Comparison of ENCODE assay signal across 16 cellular contexts in the genomic region with DNA sequence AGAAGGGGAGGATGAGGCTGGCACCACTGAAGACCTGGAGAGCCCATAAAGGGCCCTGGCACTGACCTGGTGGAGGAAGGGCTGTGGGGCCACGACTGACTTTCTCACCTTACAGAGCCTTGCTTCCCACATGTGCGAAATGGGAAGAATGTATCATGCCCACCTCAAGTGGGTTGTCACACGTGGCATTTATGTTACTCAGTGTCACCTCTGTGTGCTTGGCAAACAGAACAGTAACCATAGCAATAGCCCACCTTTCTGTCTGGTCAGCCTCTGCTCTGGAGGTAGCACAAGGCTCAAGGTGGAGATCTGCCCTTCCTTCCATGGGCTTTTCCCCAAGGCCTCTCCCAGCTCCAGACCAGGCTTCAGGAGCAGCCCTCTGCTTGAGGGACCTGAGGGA. TPM values are rescaled to one million over a fixed set of nuclear protein-coding genes. Genes with fewer than 3 reads are reported as not detected.
DNase-seq lines count a peak whose midpoint lies in the region; ATAC-seq and TF ChIP-seq lines count a peak whose summit lies in the region.
"Had no signal": no experiment of that assay in that cellular context is flagged by ENCODE, and none has a peak within 500 bp of the region (broad histone marks: within the 10 kb centered on the region; RNA-seq: fewer than 3 reads in every experiment).

No MANE protein-coding gene starts in this region.

- CTCF ChIA-PET in activated CD8-positive, alpha-beta T cell treated with anti-CD3 and anti-CD28 coated beads for 36 hours (lab: Charles Lee), result interaction anchor here (38.2 kb wide), 1 partner anchor 89 kb away, joined by 1049 read pairs; no protein-coding TSS in a partner anchor

- peaks cover 37 to 61% (median 44%) of the 10 kb centered on the region in 3 donors for H3K4me1 Mint-ChIP-seq in IgD-negative memory B cell
- H3K4me1 Mint-ChIP-seq in activated CD8-positive, alpha-beta T cell treated with anti-CD3 and anti-CD28 coated beads for 36 hours (ENCODE audit: low read depth), result peaks cover 96% of the 10 kb centered on the region

- TF ChIP-seq POLR2A in thyroid gland (IDR thresholded peaks at IDR 0.05), result no peak

- intact Hi-C loops in activated CD8-positive, alpha-beta T cell treated with anti-CD3 and anti-CD28 coated beads for 36 hours (cut with micrococcal nuclease), result loop anchor here (2.0 kb wide), 1 partner anchor 14 kb away; no protein-coding TSS in a partner anchor
- intact Hi-C loops in thyroid gland (cut with DNase I), result no loop called here

- peak overlapping the region; percentile 43 for H3K4me3 ChIP-seq in effector memory CD4-positive, alpha-beta T cell (ENCODE audit: insufficient read depth, low read depth, low read length, poor library complexity, severe bottlenecking)
- H3K4me3 ChIP-seq in thyroid gland (replicated peaks in 1 of 3), result no peak overlapping the region
- H3K4me3 ChIP-seq: BLaER1, pancreas, smooth muscle cell had no signal

- H3K27me3 ChIP-seq in effector memory CD4-positive, alpha-beta T cell (replicated peaks; ENCODE audit: control insufficient read depth, insufficient read depth, low read length, poor library complexity, severe bottlenecking), result no peaks in the 10 kb centered on the region
- no peaks in the 10 kb centered on the region for H3K27me3 ChIP-seq in thyroid gland
- H3K27me3 ChIP-seq: BLaER1, brain microvascular endothelial cell, pancreas had no signal

- peak overlapping the region; percentile 31 to 82 (median 48) for H3K4me3 Mint-ChIP-seq in IgD-negative memory B cell
- no peak overlapping the region for H3K4me3 Mint-ChIP-seq in activated CD8-positive, alpha-beta T cell treated with anti-CD3 and anti-CD28 coated beads for 36 hours

- peak; percentile 83 for DNase-seq in activated CD8-positive, alpha-beta T cell treated with anti-CD3 and anti-CD28 coated beads for 36 hours
- no peak for DNase-seq in effector memory CD4-positive, alpha-beta T cell
- DNase-seq in stimulated activated CD4-positive, alpha-beta T cell treated with anti-CD3 and anti-CD28 coated beads, Interleukin-4, amount 100 ng/mL, for 1 hour, result peak; percentile 17
- no peak for DNase-seq in NCI-H2196 (lab: John Stamatoyannopoulos, UW; ENCODE audit: unreplicated experiment)
- no peak for DNase-seq in thyroid gland
- DNase-seq in NCI-H82 treated with DMSO at 0.1 percent for 48 hours (lab: John Stamatoyannopoulos, UW; ENCODE audit: unreplicated experiment), result no peak
- DNase-seq: brain microvascular endothelial cell; effector CD8-positive, alpha-beta T cell; mesendoderm; MM.1S; SHP77 treated with DMSO at 0.1 percent for 48 hours had no signal

- H3K27ac Mint-ChIP-seq in IgD-negative memory B cell, result peak overlapping the region; percentile 95 to 99 (median 98)
- peak overlapping the region; percentile 82 for H3K27ac Mint-ChIP-seq in activated CD8-positive, alpha-beta T cell treated with anti-CD3 and anti-CD28 coated beads for 36 hours

- no peak for TF ChIP-seq CTCF in activated CD8-positive, alpha-beta T cell treated with anti-CD3 and anti-CD28 coated beads for 36 hours (IDR thresholded peaks at IDR 0.05)
- TF ChIP-seq CTCF in thyroid gland (IDR thresholded peaks at IDR 0.05), result no peak

- no peaks in the 10 kb centered on the region for H3K9me3 Mint-ChIP-seq in IgD-negative memory B cell
- no peaks in the 10 kb centered on the region for H3K9me3 Mint-ChIP-seq in activated CD8-positive, alpha-beta T cell treated with anti-CD3 and anti-CD28 coated beads for 36 hours

- peak overlapping the region; percentile 98 for H3K27ac ChIP-seq in effector memory CD4-positive, alpha-beta T cell (ENCODE audit: insufficient read depth, low read length, poor library complexity, severe bottlenecking)
- no peak overlapping the region for H3K27ac ChIP-seq in thyroid gland
- H3K27ac ChIP-seq: BLaER1, brain microvascular endothelial cell, pancreas had no signal

- H3K36me3 ChIP-seq in effector memory CD4-positive, alpha-beta T cell (ENCODE audit: control insufficient read depth, insufficient read depth, low read length), result peaks cover 47% of the 10 kb centered on the region
- H3K36me3 ChIP-seq in thyroid gland, result peaks cover 0 to 7% of the 10 kb centered on the region in 2 donors

- ATAC-seq in activated CD8-positive, alpha-beta T cell treated with anti-CD3 and anti-CD28 coated beads for 36 hours, result peak; percentile 20
- ATAC-seq: pancreas had no signal

- 79 to 83% methylated on average over 3 of the region's 3 CpGs for WGBS in thyroid gland, 2 donors

- H3K9me3 ChIP-seq in effector memory CD4-positive, alpha-beta T cell (ENCODE audit: control insufficient read depth, low read length), result no peaks in the 10 kb centered on the region
- no peaks in the 10 kb centered on the region for H3K9me3 ChIP-seq in thyroid gland
- H3K9me3 ChIP-seq: BLaER1, pancreas had no signal

- peaks cover 5% of the 10 kb centered on the region for H3K36me3 Mint-ChIP-seq in IgD-negative memory B cell
- H3K36me3 Mint-ChIP-seq in activated CD8-positive, alpha-beta T cell treated with anti-CD3 and anti-CD28 coated beads for 36 hours (ENCODE audit: low read depth), result peaks cover 35% of the 10 kb centered on the region

- no peaks in the 10 kb centered on the region for H3K27me3 Mint-ChIP-seq in IgD-negative memory B cell
- H3K27me3 Mint-ChIP-seq in activated CD8-positive, alpha-beta T cell treated with anti-CD3 and anti-CD28 coated beads for 36 hours, result no peaks in the 10 kb centered on the region

- POLR2A ChIA-PET in activated CD8-positive, alpha-beta T cell treated with anti-CD3 and anti-CD28 coated beads for 36 hours (lab: Charles Lee), result interaction anchor here (1.4 to 1.7 kb wide), 3 partner anchors 10 to 91 kb away, joined by 4 to 6 read pairs (median 5); no protein-coding TSS in a partner anchor

- peaks cover 98% of the 10 kb centered on the region for H3K4me1 ChIP-seq in effector memory CD4-positive, alpha-beta T cell (ENCODE audit: control insufficient read depth, insufficient read depth, low read length, poor library complexity, severe bottlenecking)
- H3K4me1 ChIP-seq in thyroid gland, result peaks cover under 1 to 13% of the 10 kb centered on the region in 2 donors

RNA-seq across cellular contexts. Expression of gene TCF7, which starts 16.7 kb away (rescaled TPM):
- polyA plus RNA-seq in IgD-negative memory B cell, result 41.7 TPM
- 10 to 100 TPM; 47.4 to 50.3 TPM for total RNA-seq in activated CD8-positive, alpha-beta T cell treated with anti-CD3 and anti-CD28 coated beads for 36 hours
- 10 to 100 TPM in 1 of 4 donors, 1 to 10 TPM in 3; 7.4 to 11.8 (median 8.9) TPM for total RNA-seq in thyroid gland
- total RNA-seq: HT1080 had no signal

RNA-seq across cellular contexts. Expression of gene SKP1, which starts 45.6 kb away (rescaled TPM):
- polyA plus RNA-seq in IgD-negative memory B cell, result 875 TPM
- total RNA-seq in activated CD8-positive, alpha-beta T cell treated with anti-CD3 and anti-CD28 coated beads for 36 hours, result 100 to 1,000 TPM; 235 to 242 TPM
- total RNA-seq in thyroid gland, result 100 to 1,000 TPM; 234 to 418 (median 346) TPM

Comparison
In these comparisons a context has a peak if more than half of its experiments do, and no peak if none do; other contexts are left out.
1. DNase-seq: peak in activated CD8-positive, alpha-beta T cell treated with anti-CD3 and anti-CD28 coated beads for 36 hours (single experiment) and stimulated activated CD4-positive, alpha-beta T cell treated with anti-CD3 and anti-CD28 coated beads, Interleukin-4, amount 100 ng/mL, for 1 hour (single experiment); none in effector memory CD4-positive, alpha-beta T cell (0 of 3), NCI-H2196 (single experiment), thyroid gland (0 of 2) and NCI-H82 treated with DMSO at 0.1 percent for 48 hours (single experiment).